2 cellular contexts compared by ENCODE assay signal in genomic region chr1:246193537-246193936, GRCh38.
TF ChIP-seq lines count a peak whose summit lies in the region.

No MANE protein-coding gene starts in this region.

TF ChIP-seq in GM23338, 12 proteins besides CTCF, POLR2A, EP300 and RAD21 (continued from another document):
- TF ChIP-seq, protein P1, sequence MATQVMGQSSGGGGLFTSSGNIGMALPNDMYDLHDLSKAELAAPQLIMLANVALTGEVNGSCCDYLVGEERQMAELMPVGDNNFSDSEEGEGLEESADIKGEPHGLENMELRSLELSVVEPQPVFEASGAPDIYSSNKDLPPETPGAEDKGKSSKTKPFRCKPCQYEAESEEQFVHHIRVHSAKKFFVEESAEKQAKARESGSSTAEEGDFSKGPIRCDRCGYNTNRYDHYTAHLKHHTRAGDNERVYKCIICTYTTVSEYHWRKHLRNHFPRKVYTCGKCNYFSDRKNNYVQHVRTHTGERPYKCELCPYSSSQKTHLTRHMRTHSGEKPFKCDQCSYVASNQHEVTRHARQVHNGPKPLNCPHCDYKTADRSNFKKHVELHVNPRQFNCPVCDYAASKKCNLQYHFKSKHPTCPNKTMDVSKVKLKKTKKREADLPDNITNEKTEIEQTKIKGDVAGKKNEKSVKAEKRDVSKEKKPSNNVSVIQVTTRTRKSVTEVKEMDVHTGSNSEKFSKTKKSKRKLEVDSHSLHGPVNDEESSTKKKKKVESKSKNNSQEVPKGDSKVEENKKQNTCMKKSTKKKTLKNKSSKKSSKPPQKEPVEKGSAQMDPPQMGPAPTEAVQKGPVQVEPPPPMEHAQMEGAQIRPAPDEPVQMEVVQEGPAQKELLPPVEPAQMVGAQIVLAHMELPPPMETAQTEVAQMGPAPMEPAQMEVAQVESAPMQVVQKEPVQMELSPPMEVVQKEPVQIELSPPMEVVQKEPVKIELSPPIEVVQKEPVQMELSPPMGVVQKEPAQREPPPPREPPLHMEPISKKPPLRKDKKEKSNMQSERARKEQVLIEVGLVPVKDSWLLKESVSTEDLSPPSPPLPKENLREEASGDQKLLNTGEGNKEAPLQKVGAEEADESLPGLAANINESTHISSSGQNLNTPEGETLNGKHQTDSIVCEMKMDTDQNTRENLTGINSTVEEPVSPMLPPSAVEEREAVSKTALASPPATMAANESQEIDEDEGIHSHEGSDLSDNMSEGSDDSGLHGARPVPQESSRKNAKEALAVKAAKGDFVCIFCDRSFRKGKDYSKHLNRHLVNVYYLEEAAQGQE (IDR thresholded peaks at IDR 0.05; ENCODE audit: unreplicated experiment) = no peak
- no peak for TF ChIP-seq CREB1 (CRISPR knock-in tag; IDR thresholded peaks at IDR 0.05; ENCODE audit: low read depth)
- TF ChIP-seq ZNF331 (CRISPR knock-in tag; IDR thresholded peaks at IDR 0.05; ENCODE audit: low read depth) = no peak
- no peak for TF ChIP-seq ETS1 (IDR thresholded peaks at IDR 0.05)
- TF ChIP-seq STAT1 (IDR thresholded peaks at IDR 0.05; ENCODE audit: unreplicated experiment) = no peak
- TF ChIP-seq, protein P2, sequence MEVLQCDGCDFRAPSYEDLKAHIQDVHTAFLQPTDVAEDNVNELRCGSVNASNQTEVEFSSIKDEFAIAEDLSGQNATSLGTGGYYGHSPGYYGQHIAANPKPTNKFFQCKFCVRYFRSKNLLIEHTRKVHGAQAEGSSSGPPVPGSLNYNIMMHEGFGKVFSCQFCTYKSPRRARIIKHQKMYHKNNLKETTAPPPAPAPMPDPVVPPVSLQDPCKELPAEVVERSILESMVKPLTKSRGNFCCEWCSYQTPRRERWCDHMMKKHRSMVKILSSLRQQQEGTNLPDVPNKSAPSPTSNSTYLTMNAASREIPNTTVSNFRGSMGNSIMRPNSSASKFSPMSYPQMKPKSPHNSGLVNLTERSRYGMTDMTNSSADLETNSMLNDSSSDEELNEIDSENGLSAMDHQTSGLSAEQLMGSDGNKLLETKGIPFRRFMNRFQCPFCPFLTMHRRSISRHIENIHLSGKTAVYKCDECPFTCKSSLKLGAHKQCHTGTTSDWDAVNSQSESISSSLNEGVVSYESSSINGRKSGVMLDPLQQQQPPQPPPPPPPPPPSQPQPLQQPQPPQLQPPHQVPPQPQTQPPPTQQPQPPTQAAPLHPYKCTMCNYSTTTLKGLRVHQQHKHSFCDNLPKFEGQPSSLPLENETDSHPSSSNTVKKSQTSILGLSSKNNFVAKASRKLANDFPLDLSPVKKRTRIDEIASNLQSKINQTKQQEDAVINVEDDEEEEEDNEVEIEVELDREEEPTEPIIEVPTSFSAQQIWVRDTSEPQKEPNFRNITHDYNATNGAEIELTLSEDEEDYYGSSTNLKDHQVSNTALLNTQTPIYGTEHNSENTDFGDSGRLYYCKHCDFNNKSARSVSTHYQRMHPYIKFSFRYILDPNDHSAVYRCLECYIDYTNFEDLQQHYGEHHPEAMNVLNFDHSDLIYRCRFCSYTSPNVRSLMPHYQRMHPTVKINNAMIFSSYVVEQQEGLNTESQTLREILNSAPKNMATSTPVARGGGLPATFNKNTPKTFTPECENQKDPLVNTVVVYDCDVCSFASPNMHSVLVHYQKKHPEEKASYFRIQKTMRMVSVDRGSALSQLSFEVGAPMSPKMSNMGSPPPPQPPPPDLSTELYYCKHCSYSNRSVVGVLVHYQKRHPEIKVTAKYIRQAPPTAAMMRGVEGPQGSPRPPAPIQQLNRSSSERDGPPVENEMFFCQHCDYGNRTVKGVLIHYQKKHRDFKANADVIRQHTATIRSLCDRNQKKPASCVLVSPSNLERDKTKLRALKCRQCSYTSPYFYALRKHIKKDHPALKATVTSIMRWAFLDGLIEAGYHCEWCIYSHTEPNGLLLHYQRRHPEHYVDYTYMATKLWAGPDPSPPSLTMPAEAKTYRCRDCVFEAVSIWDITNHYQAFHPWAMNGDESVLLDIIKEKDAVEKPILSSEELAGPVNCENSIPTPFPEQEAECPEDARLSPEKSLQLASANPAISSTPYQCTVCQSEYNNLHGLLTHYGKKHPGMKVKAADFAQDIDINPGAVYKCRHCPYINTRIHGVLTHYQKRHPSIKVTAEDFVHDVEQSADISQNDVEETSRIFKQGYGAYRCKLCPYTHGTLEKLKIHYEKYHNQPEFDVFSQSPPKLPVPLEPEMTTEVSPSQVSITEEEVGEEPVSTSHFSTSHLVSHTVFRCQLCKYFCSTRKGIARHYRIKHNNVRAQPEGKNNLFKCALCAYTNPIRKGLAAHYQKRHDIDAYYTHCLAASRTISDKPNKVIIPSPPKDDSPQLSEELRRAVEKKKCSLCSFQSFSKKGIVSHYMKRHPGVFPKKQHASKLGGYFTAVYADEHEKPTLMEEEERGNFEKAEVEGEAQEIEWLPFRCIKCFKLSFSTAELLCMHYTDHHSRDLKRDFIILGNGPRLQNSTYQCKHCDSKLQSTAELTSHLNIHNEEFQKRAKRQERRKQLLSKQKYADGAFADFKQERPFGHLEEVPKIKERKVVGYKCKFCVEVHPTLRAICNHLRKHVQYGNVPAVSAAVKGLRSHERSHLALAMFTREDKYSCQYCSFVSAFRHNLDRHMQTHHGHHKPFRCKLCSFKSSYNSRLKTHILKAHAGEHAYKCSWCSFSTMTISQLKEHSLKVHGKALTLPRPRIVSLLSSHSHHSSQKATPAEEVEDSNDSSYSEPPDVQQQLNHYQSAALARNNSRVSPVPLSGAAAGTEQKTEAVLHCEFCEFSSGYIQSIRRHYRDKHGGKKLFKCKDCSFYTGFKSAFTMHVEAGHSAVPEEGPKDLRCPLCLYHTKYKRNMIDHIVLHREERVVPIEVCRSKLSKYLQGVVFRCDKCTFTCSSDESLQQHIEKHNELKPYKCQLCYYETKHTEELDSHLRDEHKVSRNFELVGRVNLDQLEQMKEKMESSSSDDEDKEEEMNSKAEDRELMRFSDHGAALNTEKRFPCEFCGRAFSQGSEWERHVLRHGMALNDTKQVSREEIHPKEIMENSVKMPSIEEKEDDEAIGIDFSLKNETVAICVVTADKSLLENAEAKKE (CRISPR knock-in tag; IDR thresholded peaks at IDR 0.05) = no peak

TF ChIP-seq in K562, 482 proteins besides CTCF, POLR2A, EP300 and RAD21 (continued from another document and continues in another):
- TF ChIP-seq SUPT5H (IDR thresholded peaks at IDR 0.05) (0 out of 2 replicates have a peak, but pooled peaks have one; percentile 42), ZNF592 (IDR thresholded peaks at IDR 0.05) (peak; percentile 59; the same call in 1 of the 2 replicates), NFRKB (IDR thresholded peaks at IDR 0.05; ENCODE audit: low read depth) (peak; percentile 81; the same call in 1 of the 2 replicates), PHB (CRISPR knock-in tag; IDR thresholded peaks at IDR 0.05) (no peak), ADNP (tag; IDR thresholded peaks at IDR 0.05) (no peak), ZNF24 (IDR thresholded peaks at IDR 0.05) (0 out of 2 replicates have a peak, but pooled peaks have one; percentile 35), TCFL5 (CRISPR knock-in tag; conservative IDR thresholded peaks at IDR 0.05) (no peak), ELF1 (tag; IDR thresholded peaks at IDR 0.05) (peak; percentile 37; the same call in 1 of the 2 replicates), BRD9 (IDR thresholded peaks at IDR 0.05; ENCODE audit: low read depth, partially characterized antibody) (peak; percentile 24), PML (IDR thresholded peaks at IDR 0.05; ENCODE audit: low read length) (0 out of 2 replicates have a peak, but pooled peaks have one; percentile 41), TAF1 (IDR thresholded peaks at IDR 0.05; ENCODE audit: control insufficient read depth, extremely low read depth, insufficient read depth, low read length, severe bottlenecking) (no peak)
- TF ChIP-seq, protein P3, sequence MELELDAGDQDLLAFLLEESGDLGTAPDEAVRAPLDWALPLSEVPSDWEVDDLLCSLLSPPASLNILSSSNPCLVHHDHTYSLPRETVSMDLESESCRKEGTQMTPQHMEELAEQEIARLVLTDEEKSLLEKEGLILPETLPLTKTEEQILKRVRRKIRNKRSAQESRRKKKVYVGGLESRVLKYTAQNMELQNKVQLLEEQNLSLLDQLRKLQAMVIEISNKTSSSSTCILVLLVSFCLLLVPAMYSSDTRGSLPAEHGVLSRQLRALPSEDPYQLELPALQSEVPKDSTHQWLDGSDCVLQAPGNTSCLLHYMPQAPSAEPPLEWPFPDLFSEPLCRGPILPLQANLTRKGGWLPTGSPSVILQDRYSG (tag; conservative IDR thresholded peaks at IDR 0.05; ENCODE audit: low read depth) = 0 out of 2 replicates have a peak, but pooled peaks have one; percentile 27
- TF ChIP-seq, protein P4, sequence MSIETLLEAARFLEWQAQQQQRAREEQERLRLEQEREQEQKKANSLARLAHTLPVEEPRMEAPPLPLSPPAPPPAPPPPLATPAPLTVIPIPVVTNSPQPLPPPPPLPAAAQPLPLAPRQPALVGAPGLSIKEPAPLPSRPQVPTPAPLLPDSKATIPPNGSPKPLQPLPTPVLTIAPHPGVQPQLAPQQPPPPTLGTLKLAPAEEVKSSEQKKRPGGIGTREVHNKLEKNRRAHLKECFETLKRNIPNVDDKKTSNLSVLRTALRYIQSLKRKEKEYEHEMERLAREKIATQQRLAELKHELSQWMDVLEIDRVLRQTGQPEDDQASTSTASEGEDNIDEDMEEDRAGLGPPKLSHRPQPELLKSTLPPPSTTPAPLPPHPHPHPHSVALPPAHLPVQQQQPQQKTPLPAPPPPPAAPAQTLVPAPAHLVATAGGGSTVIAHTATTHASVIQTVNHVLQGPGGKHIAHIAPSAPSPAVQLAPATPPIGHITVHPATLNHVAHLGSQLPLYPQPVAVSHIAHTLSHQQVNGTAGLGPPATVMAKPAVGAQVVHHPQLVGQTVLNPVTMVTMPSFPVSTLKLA (conservative IDR thresholded peaks at IDR 0.05) = 0 out of 4 replicates have a peak, but pooled peaks of 1 of the 2 experiments have one; percentile 13
